ENCODE assay signal across 10 cellular contexts in the genomic region with DNA sequence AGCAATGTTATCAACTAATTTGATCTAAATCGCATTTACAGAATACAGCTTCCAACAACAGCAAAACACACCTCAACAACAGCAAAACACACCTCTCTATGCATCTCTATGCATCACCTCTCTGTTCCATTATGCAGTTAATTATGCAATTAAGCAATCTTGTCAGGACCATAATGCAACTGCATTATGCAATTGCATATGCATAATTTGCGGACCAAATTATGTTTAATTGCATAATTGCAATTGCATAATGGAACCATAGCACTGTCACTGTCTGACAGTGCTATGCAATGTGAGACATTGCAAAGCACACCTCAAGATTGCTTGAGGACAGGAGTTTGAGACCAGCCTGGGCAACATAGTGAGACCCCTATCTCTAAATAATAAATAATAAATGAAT.
"Had no signal": no experiment of that assay in that cellular context is flagged by ENCODE, and none has a peak within 500 bp of the region (broad histone marks: within the 10 kb centered on the region; RNA-seq: fewer than 3 reads in every experiment).

No MANE protein-coding gene starts in this region.

- H3K9me3 Mint-ChIP-seq: activated CD4-positive, alpha-beta memory T cell treated with anti-CD3 and anti-CD28 coated beads, Interleukin-2, amount 10 ng/mL, durations not matched to agents 7 days and 5 days; neural crest cell had no signal

- H3K4me1 Mint-ChIP-seq: activated CD4-positive, alpha-beta memory T cell treated with anti-CD3 and anti-CD28 coated beads, Interleukin-2, amount 10 ng/mL, durations not matched to agents 7 days and 5 days; neural crest cell had no signal

- H3K27ac Mint-ChIP-seq: activated CD4-positive, alpha-beta memory T cell treated with anti-CD3 and anti-CD28 coated beads, Interleukin-2, amount 10 ng/mL, durations not matched to agents 7 days and 5 days had no signal

- DNase-seq: activated CD4-positive, alpha-beta memory T cell treated with anti-CD3 and anti-CD28 coated beads, Interleukin-2, amount 10 ng/mL, durations not matched to agents 7 days and 5 days; activated CD8-positive, alpha-beta memory T cell treated with anti-CD3 and anti-CD28 coated beads, Interleukin-2, amount 50 U/mL, for 4 hours; activated naive CD4-positive, alpha-beta T cell; dorsolateral prefrontal cortex; hippocampal formation; ovary; stimulated activated CD4-positive, alpha-beta T cell treated with anti-CD3 and anti-CD28 coated beads, Interleukin-2, amount 100 ng/mL, for 48 hours; stimulated activated naive CD8-positive, alpha-beta T cell treated with anti-CD3 and anti-CD28 coated beads, Interleukin-15, Interleukin-2, amounts not matched to agents 100 U/mL and 50 U/mL, for 24 hours; upper lobe of left lung had no signal

- H3K4me3 Mint-ChIP-seq: activated CD4-positive, alpha-beta memory T cell treated with anti-CD3 and anti-CD28 coated beads, Interleukin-2, amount 10 ng/mL, durations not matched to agents 7 days and 5 days; neural crest cell had no signal

- ATAC-seq: stimulated activated naive CD8-positive, alpha-beta T cell treated with anti-CD3 and anti-CD28 coated beads, Interleukin-15, Interleukin-2, amounts not matched to agents 100 U/mL and 50 U/mL, for 24 hours had no signal
